In genomic region chr2:98936133-98936916, GRCh38 we compare ENCODE assay signal across 8 cellular contexts. TPM values are rescaled to one million over a fixed set of nuclear protein-coding genes. Genes with fewer than 3 reads are reported as not detected.
DNase-seq lines count a peak whose midpoint lies in the region; ATAC-seq and TF ChIP-seq lines count a peak whose summit lies in the region.

Gene CRACDL, minus strand, starts transcription at chr2:98936225. Its CDS starts 89,425 bp downstream, at chr2:98846800.

- H3K79me1 ChIP-seq in neuronal stem cell (ENCODE audit: low read depth, low read length): no peaks in the 10 kb centered on the region

- peak within 1 kb of the TSS; percentile 73 for H3K9ac ChIP-seq in neuronal stem cell (ENCODE audit: low read depth, low read length, poor library complexity)

- ATAC-seq in GM18870 (IDR thresholded peaks at IDR 0.05; ENCODE audit: unreplicated experiment) (no peak), GM19351 (IDR thresholded peaks at IDR 0.05; ENCODE audit: unreplicated experiment) (no peak)

- H3K9me3 Mint-ChIP-seq in T-helper 1 cell treated with Interleukin-12 subunit alpha and Interleukin-12 subunit beta and Interleukin-4 antibody, amounts not matched to agents 30 μg/mL and 1 μg/mL, for 36 hours: no peaks in the 10 kb centered on the region
- H3K9me3 Mint-ChIP-seq in activated CD4-positive, alpha-beta memory T cell treated with anti-CD3 and anti-CD28 coated beads for 36 hours: no peaks in the 10 kb centered on the region

- no peak within 1 kb of the TSS for H3K27ac Mint-ChIP-seq in T-helper 1 cell treated with Interleukin-12 subunit alpha and Interleukin-12 subunit beta and Interleukin-4 antibody, amounts not matched to agents 30 μg/mL and 1 μg/mL, for 36 hours
- H3K27ac Mint-ChIP-seq in activated CD4-positive, alpha-beta memory T cell treated with anti-CD3 and anti-CD28 coated beads for 36 hours: no peak within 1 kb of the TSS

- peaks cover 0 to 4% of the 10 kb centered on the region in 2 donors for H3K4me1 ChIP-seq in neuronal stem cell (ENCODE audit: control insufficient read depth in 2 of 2, insufficient read depth in 1 of 2, low read depth in 1 of 2, low read length in 2 of 2)

- peak within 1 kb of the TSS; percentile 52 for H3K4me3 Mint-ChIP-seq in T-helper 1 cell treated with Interleukin-12 subunit alpha and Interleukin-12 subunit beta and Interleukin-4 antibody, amounts not matched to agents 30 μg/mL and 1 μg/mL, for 36 hours
- peak within 1 kb of the TSS; percentile 53 for H3K4me3 Mint-ChIP-seq in activated CD4-positive, alpha-beta memory T cell treated with anti-CD3 and anti-CD28 coated beads for 36 hours

- no peak within 1 kb of the TSS for H3K27ac ChIP-seq in neuronal stem cell (replicated peaks; ENCODE audit: low read length)

- no peak within 1 kb of the TSS for H4K91ac ChIP-seq in neuronal stem cell (ENCODE audit: low read depth, low read length, poor library complexity)

- no peak within 1 kb of the TSS for H4K8ac ChIP-seq in neuronal stem cell (ENCODE audit: low read depth, low read length)

- H3K4me3 ChIP-seq in fibroblast of the aortic adventitia (ENCODE audit: low read depth, low read length) (peak within 1 kb of the TSS; percentile 25), neuronal stem cell (ENCODE audit: low read length in 2 of 2) (peak within 1 kb of the TSS; percentile 29 to 80)

- no peak within 1 kb of the TSS for H2BK5ac ChIP-seq in neuronal stem cell (ENCODE audit: low read length)

- peaks cover 0 to 15% of the 10 kb centered on the region in 2 donors for H3K9me3 ChIP-seq in neuronal stem cell (replicated peaks in 1 of 2; ENCODE audit: control insufficient read depth in 2 of 2, insufficient read depth in 1 of 2, low read depth in 1 of 2, low read length in 2 of 2)

- peaks cover 79% of the 10 kb centered on the region for H3K27me3 Mint-ChIP-seq in T-helper 1 cell treated with Interleukin-12 subunit alpha and Interleukin-12 subunit beta and Interleukin-4 antibody, amounts not matched to agents 30 μg/mL and 1 μg/mL, for 36 hours (ENCODE audit: low read depth)
- peaks cover 42% of the 10 kb centered on the region for H3K27me3 Mint-ChIP-seq in activated CD4-positive, alpha-beta memory T cell treated with anti-CD3 and anti-CD28 coated beads for 36 hours

- peaks cover 11 to 89% (median 46%) of the 10 kb centered on the region in 3 experiments for H3K27me3 ChIP-seq in neuronal stem cell (ENCODE audit: control insufficient read depth in 3 of 3, insufficient read depth in 3 of 3, low read depth in 1 of 3, low read length in 3 of 3)

- H3K18ac ChIP-seq in neuronal stem cell (ENCODE audit: low read length): peak within 1 kb of the TSS; percentile 59

- no CpG with 5 or more reads among the region's 88 CpGs for WGBS in neuronal stem cell (ENCODE audit: extremely low coverage in 2 of 2, insufficient read length in 2 of 2, insufficient replicate concordance in 1 of 2), 2 donors

- H3K23ac ChIP-seq in neuronal stem cell (ENCODE audit: low read depth, low read length, poor library complexity): peak within 1 kb of the TSS; percentile 39

- no peak within 1 kb of the TSS for H3K4ac ChIP-seq in neuronal stem cell (ENCODE audit: low read length)

- H2BK120ac ChIP-seq in neuronal stem cell (ENCODE audit: low read depth, low read length): no peak within 1 kb of the TSS

- peaks cover 4% of the 10 kb centered on the region for H3K36me3 Mint-ChIP-seq in T-helper 1 cell treated with Interleukin-12 subunit alpha and Interleukin-12 subunit beta and Interleukin-4 antibody, amounts not matched to agents 30 μg/mL and 1 μg/mL, for 36 hours (ENCODE audit: low read depth)
- no peaks in the 10 kb centered on the region for H3K36me3 Mint-ChIP-seq in activated CD4-positive, alpha-beta memory T cell treated with anti-CD3 and anti-CD28 coated beads for 36 hours

- H3K14ac ChIP-seq in neuronal stem cell (ENCODE audit: low read length): no peak within 1 kb of the TSS

- no peak within 1 kb of the TSS for H2BK15ac ChIP-seq in neuronal stem cell (ENCODE audit: low read length)

- H3K4me2 ChIP-seq in neuronal stem cell (ENCODE audit: insufficient read depth, low read length, poor library complexity, severe bottlenecking): peak within 1 kb of the TSS; percentile 91

- H2AK5ac ChIP-seq in neuronal stem cell (ENCODE audit: low read depth, low read length): no peak within 1 kb of the TSS

- H2AFZ ChIP-seq in neuronal stem cell (ENCODE audit: low read length): peak within 1 kb of the TSS; percentile 82

- peaks cover 10% of the 10 kb centered on the region for H3K4me1 Mint-ChIP-seq in T-helper 1 cell treated with Interleukin-12 subunit alpha and Interleukin-12 subunit beta and Interleukin-4 antibody, amounts not matched to agents 30 μg/mL and 1 μg/mL, for 36 hours (ENCODE audit: low read depth)
- peaks cover 3% of the 10 kb centered on the region for H3K4me1 Mint-ChIP-seq in activated CD4-positive, alpha-beta memory T cell treated with anti-CD3 and anti-CD28 coated beads for 36 hours (ENCODE audit: low read depth)

- POLR2A ChIA-PET in activated CD4-positive, alpha-beta memory T cell treated with anti-CD3 and anti-CD28 coated beads for 36 hours (lab: Charles Lee): no interaction called here

- CTCF ChIA-PET in activated CD4-positive, alpha-beta memory T cell treated with anti-CD3 and anti-CD28 coated beads for 36 hours (lab: Charles Lee): interaction anchor here (0.6 to 1.3 kb wide), 3 partner anchors 166 to 287 kb away, joined by 3 to 6 read pairs (median 3); no protein-coding TSS in a partner anchor

- no peak within 1 kb of the TSS for H2BK12ac ChIP-seq in neuronal stem cell (ENCODE audit: low read length)

- intact Hi-C loops in activated CD4-positive, alpha-beta memory T cell treated with anti-CD3 and anti-CD28 coated beads for 36 hours (cut with micrococcal nuclease): loop anchor here (10.0 kb wide), 2 partner anchors 128 to 302 kb away; no protein-coding TSS in a partner anchor

- TF ChIP-seq CTCF in fibroblast of the aortic adventitia (IDR thresholded peaks at IDR 0.05; ENCODE audit: insufficient read depth, low read length): no peak

- no peaks in the 10 kb centered on the region for H3K36me3 ChIP-seq in neuronal stem cell (replicated peaks in 1 of 2; ENCODE audit: control insufficient read depth in 2 of 2, insufficient read depth in 2 of 2, low read length in 2 of 2)

- no peak for DNase-seq in T-helper 1 cell
- DNase-seq in activated CD4-positive, alpha-beta memory T cell treated with anti-CD3 and anti-CD28 coated beads for 36 hours: peak; percentile 52
- no peak for DNase-seq in fibroblast of the aortic adventitia (ENCODE audit: low read depth)
- DNase-seq in neuronal stem cell (ENCODE audit: low spot score): peak; percentile 39
- no peak for DNase-seq in mesenteric fat pad (ENCODE audit: low spot score)

RNA-seq across cellular contexts. Expression of gene CRACDL, which starts in this region (rescaled TPM):
- under 1 TPM; 0.12 to 0.31 TPM for total RNA-seq in activated CD4-positive, alpha-beta memory T cell treated with anti-CD3 and anti-CD28 coated beads for 36 hours
- not detected in 2 replicates for total RNA-seq in fibroblast of the aortic adventitia (ENCODE audit: low replicate concordance)
- polyA plus RNA-seq in neuronal stem cell (2013, experiment 1 of 2): 0.40 TPM
- polyA plus RNA-seq in neuronal stem cell (2013, experiment 2 of 2): 0.22 TPM
- 7.9 TPM for total RNA-seq in mesenteric fat pad

Comparison
In these comparisons a context has a peak if more than half of its experiments do, and no peak if none do; other contexts are left out.
1. Peak in DNase-seq in activated CD4-positive, alpha-beta memory T cell treated with anti-CD3 and anti-CD28 coated beads for 36 hours; RNA of the gene not detected or under 1 TPM.